7 cellular contexts compared by ENCODE assay signal in genomic region chr10:22321156-22321711, GRCh38. TPM values are rescaled to one million over a fixed set of nuclear protein-coding genes. Genes with fewer than 3 reads are reported as not detected.
DNase-seq lines count a peak whose midpoint lies in the region; ATAC-seq and TF ChIP-seq lines count a peak whose summit lies in the region.

No MANE protein-coding gene starts in this region.

- H3K27me3 ChIP-seq in GM06990 (replicated peaks; ENCODE audit: control insufficient read depth, insufficient read depth, low read length), result no peaks in the 10 kb centered on the region
- H3K27me3 ChIP-seq in SK-N-SH (ENCODE audit: insufficient read depth), result peaks cover 11% of the 10 kb centered on the region
- H3K27me3 ChIP-seq in parathyroid adenoma (ENCODE audit: control insufficient read depth, insufficient read depth, low read length), result peaks cover 4% of the 10 kb centered on the region

- no peaks in the 10 kb centered on the region for H3K9me3 ChIP-seq in SK-N-SH
- no peaks in the 10 kb centered on the region for H3K9me3 ChIP-seq in parathyroid adenoma (ENCODE audit: control insufficient read depth, low read length)

- H3K9me2 ChIP-seq in SK-N-SH, result no peaks in the 10 kb centered on the region

- 2% methylated on average over 30 of the region's 68 CpGs for WGBS in SK-N-SH (ENCODE audit: low lambda C conversion rate)

- H3K27ac ChIP-seq in SK-N-SH (ENCODE audit: low read depth in 2 of 2, low read length in 1 of 2) (peak overlapping the region; percentile 70 to 90), parathyroid adenoma (peak overlapping the region; percentile 95)

- H3K4me3 ChIP-seq in GM06990 (replicated peaks; ENCODE audit: low read depth, low read length) (peak overlapping the region; percentile 80), SK-N-SH (ENCODE audit: low read depth in 2 of 2, low read length in 1 of 2) (peak overlapping the region; percentile 72 to 84), parathyroid adenoma (ENCODE audit: low read depth, low read length) (peak overlapping the region; percentile 82)

- intact Hi-C loops in cardiac septum (cut with DNase I), result loop anchor here (2.0 to 5.0 kb wide), 2 partner anchors 68 to 319 kb away; partner anchors contain the start of gene DNAJC1

- peaks cover 23% of the 10 kb centered on the region for H4K20me1 ChIP-seq in SK-N-SH (ENCODE audit: insufficient read depth)

- peak; percentile 28 for ATAC-seq in HG02885 (IDR thresholded peaks at IDR 0.05; ENCODE audit: poor library complexity, unreplicated experiment)
- ATAC-seq in GM18520 (IDR thresholded peaks at IDR 0.05; ENCODE audit: unreplicated experiment), result no peak

- H3K79me2 ChIP-seq in SK-N-SH (ENCODE audit: insufficient read depth) (peaks cover 51% of the 10 kb centered on the region), parathyroid adenoma (no peaks in the 10 kb centered on the region)

- H3K36me3 ChIP-seq in GM06990 (ENCODE audit: control insufficient read depth, insufficient read depth, low read length) (no peaks in the 10 kb centered on the region), SK-N-SH (replicated peaks in 1 of 2; ENCODE audit: control insufficient read depth in 1 of 2, insufficient read depth in 2 of 2, low read length in 1 of 2) (peaks cover 5 to 8% of the 10 kb centered on the region in 2 experiments), parathyroid adenoma (ENCODE audit: control insufficient read depth, insufficient read depth, low read length) (no peaks in the 10 kb centered on the region)

- TF ChIP-seq CTCF in GM06990 (IDR thresholded peaks at IDR 0.05; ENCODE audit: insufficient read depth, low read length, poor library complexity, severe bottlenecking) (no peak), SK-N-SH (IDR thresholded peaks at IDR 0.05) (no peak), parathyroid adenoma (IDR thresholded peaks at IDR 0.05) (no peak)

- H3F3A ChIP-seq in SK-N-SH (replicated peaks; ENCODE audit: insufficient read depth), result peaks cover 18% of the 10 kb centered on the region

- TF ChIP-seq EP300 in SK-N-SH (IDR thresholded peaks at IDR 0.05; ENCODE audit: borderline replicate concordance in 1 of 2, low read depth in 1 of 2, low read length in 1 of 2), result peak in 1 of 2 experiments; percentile 29; a peak in 1 of 4 replicates

- H2AFZ ChIP-seq in SK-N-SH (ENCODE audit: low read depth) (peak overlapping the region; percentile 56; the same call in 1 of the 2 replicates), parathyroid adenoma (peak overlapping the region; percentile 89)

- H3K4me2 ChIP-seq in SK-N-SH, result peak overlapping the region; percentile 80; the same call in 1 of the 2 replicates
- peak overlapping the region; percentile 79 for H3K4me2 ChIP-seq in parathyroid adenoma (ENCODE audit: low read length)

- H3K4me1 ChIP-seq in SK-N-SH (ENCODE audit: control insufficient read depth in 1 of 2, insufficient read depth in 2 of 2, low read depth in 1 of 2, low read length in 1 of 2) (peaks cover 8 to 14% of the 10 kb centered on the region in 2 experiments; a peak in 3 of 4 replicates), parathyroid adenoma (no peaks in the 10 kb centered on the region)

- peak overlapping the region; percentile 78; the same call in 1 of the 2 replicates for H3K9ac ChIP-seq in SK-N-SH
- H3K9ac ChIP-seq in parathyroid adenoma, result peak overlapping the region; percentile 92

- CTCF ChIA-PET in SK-N-SH (lab: Yijun Ruan, JAX), result interaction anchor here (1.1 kb wide), 1 partner anchor 277 kb away, joined by 3 read pairs; no protein-coding TSS in a partner anchor

- DNase-seq in GM06990 (ENCODE audit: extremely low read depth, insufficient read length) (peak; percentile 85), SK-N-SH (peak; percentile 80), amniotic epithelial cell (ENCODE audit: low read depth) (peak; percentile 67), cardiac septum (ENCODE audit: low spot score) (peak; percentile 81)

- POLR2A ChIA-PET in SK-N-SH (lab: Yijun Ruan, JAX), result no interaction called here

- no peak for TF ChIP-seq RAD21 in SK-N-SH (IDR thresholded peaks at IDR 0.05; ENCODE audit: low read length)

TF ChIP-seq in SK-N-SH, 30 proteins besides CTCF, POLR2A, EP300 and RAD21:
- TF ChIP-seq MXI1 (IDR thresholded peaks at IDR 0.05; ENCODE audit: low read depth, low read length) (peak; percentile 70), IRF3 (IDR thresholded peaks at IDR 0.05; ENCODE audit: low read depth, low read length) (no peak), SIN3A (IDR thresholded peaks at IDR 0.05; ENCODE audit: borderline replicate concordance, low read depth, low read length) (peak; percentile 36; the same call in 1 of the 2 replicates), USF2 (IDR thresholded peaks at IDR 0.05; ENCODE audit: borderline replicate concordance, low read depth, low read length) (no peak), NRF1 (IDR thresholded peaks at IDR 0.05; ENCODE audit: low read depth, low read length) (no peak), JUND (IDR thresholded peaks at IDR 0.05) (no peak), MAX (IDR thresholded peaks at IDR 0.05; ENCODE audit: low read depth) (peak; percentile 50; the same call in 1 of the 2 replicates), NFIC (IDR thresholded peaks at IDR 0.05; ENCODE audit: borderline replicate concordance) (peak; percentile 13; the same call in 1 of the 2 replicates), MEF2A (IDR thresholded peaks at IDR 0.05; ENCODE audit: borderline replicate concordance, low read depth) (no peak), GATA2 (CRISPR knock-in tag; IDR thresholded peaks at IDR 0.05) (no peak), POLR2AphosphoS5 (IDR thresholded peaks at IDR 0.05; ENCODE audit: low read depth, low read length) (no peak), RXRA (IDR thresholded peaks at IDR 0.05; ENCODE audit: borderline replicate concordance, low read depth) (no peak), SMC3 (IDR thresholded peaks at IDR 0.05; ENCODE audit: low read depth, low read length) (no peak), FOXJ3 (CRISPR knock-in tag; IDR thresholded peaks at IDR 0.05) (no peak), USF1 (IDR thresholded peaks at IDR 0.05; ENCODE audit: borderline replicate concordance, low read depth) (no peak), ELF1 (IDR thresholded peaks at IDR 0.05) (no peak), YY1 (IDR thresholded peaks at IDR 0.05; ENCODE audit: low read depth) (peak; percentile 86)

RNA-seq across cellular contexts. Expression of gene BMI1, which starts 0.3 kb away (rescaled TPM):
- 15.5 and 18.4 TPM in 2 replicates for polyA plus RNA-seq in SK-N-SH (2012; rRNA removed)
- polyA plus RNA-seq in SK-N-SH (2012; cell fraction: cytosol; rRNA removed), result 23.0 and 28.1 TPM in 2 replicates
- 17.9 and 31.5 TPM in 2 replicates for polyA plus RNA-seq in SK-N-SH (2012; cell fraction: nucleus; rRNA removed)
- total RNA-seq in cardiac septum, result 44.1 TPM

RNA-seq across cellular contexts. Expression of gene COMMD3, which starts 5.0 kb away (rescaled TPM):
- 26.9 and 36.5 TPM in 2 replicates for polyA plus RNA-seq in SK-N-SH (2012; rRNA removed)
- polyA plus RNA-seq in SK-N-SH (2012; cell fraction: cytosol; rRNA removed), result 37.1 and 46.6 TPM in 2 replicates
- polyA plus RNA-seq in SK-N-SH (2012; cell fraction: nucleus; rRNA removed), result 33.7 and 52.1 TPM in 2 replicates
- 71.6 TPM for total RNA-seq in cardiac septum

RNA-seq across cellular contexts. Expression of gene SPAG6, which starts 24.1 kb away (rescaled TPM):
- polyA plus RNA-seq in SK-N-SH (2012; rRNA removed), result 0.54 and 0.77 TPM in 2 replicates
- 0.89 and 1.1 TPM in 2 replicates for polyA plus RNA-seq in SK-N-SH (2012; cell fraction: cytosol; rRNA removed)
- 0.94 and 0.97 TPM in 2 replicates for polyA plus RNA-seq in SK-N-SH (2012; cell fraction: nucleus; rRNA removed)
- total RNA-seq in cardiac septum, result not detected
